ENCODE assay signal across 24 cellular contexts in the genomic region with DNA sequence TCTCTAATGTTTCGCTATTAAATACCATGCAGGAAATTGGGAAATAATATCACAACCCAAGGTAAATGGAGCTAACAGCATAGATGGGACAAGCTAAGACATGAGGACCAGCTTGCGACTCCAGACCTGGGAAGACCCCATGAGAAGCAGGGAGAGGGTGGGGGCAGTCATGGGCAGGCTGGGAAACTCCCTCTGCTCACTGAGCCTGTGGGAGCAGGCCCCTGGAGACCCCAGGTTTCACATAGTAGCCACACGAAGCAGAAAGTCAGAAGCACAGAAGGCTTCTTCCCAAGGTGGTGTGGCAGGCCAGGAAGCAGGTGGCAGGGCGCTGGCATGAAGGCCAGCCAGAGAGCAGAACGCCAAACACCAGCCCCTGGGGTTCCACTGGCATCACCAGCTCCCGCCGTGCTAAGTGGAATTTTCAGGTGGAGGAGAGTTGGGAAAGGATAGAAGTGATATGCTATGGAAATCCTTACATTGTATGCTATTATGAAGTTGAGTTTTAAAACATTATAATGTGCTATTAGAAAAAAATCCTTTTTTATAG.
DNase-seq lines count a peak whose midpoint lies in the region; ATAC-seq, FAIRE-seq and TF ChIP-seq lines count a peak whose summit lies in the region.
"Had no signal": no experiment of that assay in that cellular context is flagged by ENCODE, and none has a peak within 500 bp of the region (broad histone marks: within the 10 kb centered on the region; RNA-seq: fewer than 3 reads in every experiment).

No MANE protein-coding gene starts in this region.

- no peaks in the 10 kb centered on the region; the same call in 1 of the 2 replicates for H3K27me3 ChIP-seq in BLaER1
- H3K27me3 ChIP-seq in BLaER1 treated with 17β-estradiol and CSF1 and Interleukin-3, amounts not matched to agents 10 nM and 100 nM = no peaks in the 10 kb centered on the region
- H3K27me3 ChIP-seq in GM12878 (replicated peaks in 1 of 2; ENCODE audit: control insufficient read depth in 2 of 2, insufficient read depth in 2 of 2, low read length in 1 of 2) = no peaks in the 10 kb centered on the region
- H3K27me3 ChIP-seq in aorta (ENCODE audit: control insufficient read depth in 1 of 2, insufficient read depth in 2 of 2, low read length in 1 of 2) = no peaks in the 10 kb centered on the region
- H3K27me3 ChIP-seq: BE2C had no signal

- intact Hi-C loops in GM12878 (cut with micrococcal nuclease; ENCODE audit: unreplicated experiment) (loop anchor here (10.0 kb wide), 1 partner anchor 274 kb away; no protein-coding TSS in a partner anchor), mucosa of descending colon (cut with DNase I, micrococcal nuclease) (no loop called here), aorta (cut with DNase I) (no loop called here)

- FAIRE-seq in GM12878 (lab: Jason Lieb, UNC) = no peak
- FAIRE-seq: A204.1, G401.6, GM12891 had no signal

- no peak for DNase-seq in GM12878 (ENCODE audit: low read depth, low spot score)
- peak; percentile 72 for DNase-seq in cerebellum (ENCODE audit: low spot score)
- no peak for DNase-seq in GM03348 (ENCODE audit: low spot score)
- DNase-seq in mucosa of descending colon = no peak
- DNase-seq in aorta = no peak
- DNase-seq: 8988T; ACHN; BE2C; CD4-positive, alpha-beta memory T cell; CD4-positive, CD25-positive, alpha-beta regulatory T cell; CD8-positive, alpha-beta memory T cell; COR-L47; DMS 273 treated with DMSO at 0.1 percent for 48 hours; DMS153; DMS53; DMS79; DND-41; EL; GF-D8 had no signal

- no peak for TF ChIP-seq POLR2A in GM12878 (IDR thresholded peaks at IDR 0.05; ENCODE audit: low read depth, low read length)

- RAD21 ChIA-PET in GM12878 (lab: Charles Lee; ENCODE audit: unreplicated experiment) = no interaction called here

- H3K4me1 ChIP-seq in BLaER1 = peaks cover 26% of the 10 kb centered on the region
- H3K4me1 ChIP-seq in BLaER1 treated with 17β-estradiol and CSF1 and Interleukin-3, amounts not matched to agents 10 nM and 100 nM = peaks cover 0 to 32% (median 15%) of the 10 kb centered on the region in 10 experiments; a peak in 12 of 20 replicates
- no peaks in the 10 kb centered on the region for H3K4me1 ChIP-seq in GM12878 (ENCODE audit: control insufficient read depth, insufficient read depth, low read length)
- H3K4me1 ChIP-seq in mucosa of descending colon (ENCODE audit: low read depth) = no peaks in the 10 kb centered on the region
- no peaks in the 10 kb centered on the region for H3K4me1 ChIP-seq in aorta (ENCODE audit: control insufficient read depth in 1 of 2, insufficient read depth in 2 of 2, low read length in 2 of 2)
- H3K4me1 ChIP-seq: BE2C had no signal

- H3K9ac ChIP-seq in BLaER1 (no peak overlapping the region), GM12878 (ENCODE audit: control insufficient read depth, insufficient read depth, low read length) (no peak overlapping the region)
- H3K9ac ChIP-seq in BLaER1 treated with 17β-estradiol and CSF1 and Interleukin-3, amounts not matched to agents 10 nM and 100 nM = no peak overlapping the region

- H4K20me1 ChIP-seq in BLaER1 (no peaks in the 10 kb centered on the region), GM12878 (ENCODE audit: control insufficient read depth, insufficient read depth) (no peaks in the 10 kb centered on the region)
- no peaks in the 10 kb centered on the region for H4K20me1 ChIP-seq in BLaER1 treated with 17β-estradiol and CSF1 and Interleukin-3, amounts not matched to agents 10 nM and 100 nM

- no peaks in the 10 kb centered on the region for H3K79me2 ChIP-seq in GM12878 (ENCODE audit: control insufficient read depth, insufficient read depth, low read length)

- SMC1A ChIA-PET in GM12878 (lab: Charles Lee; ENCODE audit: uncharacterized antibody, unreplicated experiment) = interaction anchor here (0.7 to 1.3 kb wide), 2 partner anchors 101 to 284 kb away, joined by 3 to 5 read pairs; no protein-coding TSS in a partner anchor

- BruUV-seq in GM12878 (replicated peaks; lab: Mats Ljungman, UMichigan) = no TSS peak

- H3K9me3 ChIP-seq in BLaER1 = peaks cover 7% of the 10 kb centered on the region
- peaks cover 0 to 16% (median 10%) of the 10 kb centered on the region in 11 experiments; a peak in 18 of 22 replicates for H3K9me3 ChIP-seq in BLaER1 treated with 17β-estradiol and CSF1 and Interleukin-3, amounts not matched to agents 10 nM and 100 nM (replicated peaks in 1 of 11)
- no peaks in the 10 kb centered on the region; the same call in 2 of the 3 replicates for H3K9me3 ChIP-seq in GM12878 (replicated peaks; ENCODE audit: control insufficient read depth, insufficient read depth, low read length)
- H3K9me3 ChIP-seq in mucosa of descending colon = no peaks in the 10 kb centered on the region
- H3K9me3 ChIP-seq in aorta (ENCODE audit: control insufficient read depth, low read length) = no peaks in the 10 kb centered on the region
- H3K9me3 ChIP-seq: BE2C had no signal

- CTCF ChIA-PET in GM12878 (lab: Yijun Ruan, JAX) = no interaction called here

- H3K4me3 ChIP-seq in BLaER1 (no peak overlapping the region), GM12878 (no peak overlapping the region), mucosa of descending colon (no peak overlapping the region), aorta (ENCODE audit: low read length in 2 of 2) (no peak overlapping the region)
- H3K4me3 ChIP-seq in BLaER1 treated with 17β-estradiol and CSF1 and Interleukin-3, amounts not matched to agents 10 nM and 100 nM = no peak overlapping the region

- no peak for TF ChIP-seq RAD21 in GM12878 (IDR thresholded peaks at IDR 0.05; ENCODE audit: insufficient read depth, low read depth, low read length)

- WGBS in GM12878 (ENCODE audit: insufficient coverage, insufficient replicate concordance, low lambda C conversion rate, missing lambda C conversion rate) = 36% methylated on average over 7 of the region's 7 CpGs
- WGBS in aorta, 2 donors = 80% methylated on average over 7 of the region's 7 CpGs

- H3K36me3 ChIP-seq in BLaER1 (no peaks in the 10 kb centered on the region), GM12878 (ENCODE audit: control insufficient read depth in 2 of 2, insufficient read depth in 2 of 2, low read length in 1 of 2) (no peaks in the 10 kb centered on the region), mucosa of descending colon (ENCODE audit: low read depth) (no peaks in the 10 kb centered on the region), aorta (ENCODE audit: control insufficient read depth in 1 of 2, insufficient read depth in 2 of 2, low read length in 1 of 2) (no peaks in the 10 kb centered on the region)
- no peaks in the 10 kb centered on the region for H3K36me3 ChIP-seq in BLaER1 treated with 17β-estradiol and CSF1 and Interleukin-3, amounts not matched to agents 10 nM and 100 nM
- H3K36me3 ChIP-seq: BE2C had no signal

- H2AFZ ChIP-seq in GM12878 (ENCODE audit: control insufficient read depth, low read depth, low read length) = no peak overlapping the region

- peak; percentile 56 for ATAC-seq in GM12878
- no peak for ATAC-seq in mucosa of descending colon
- ATAC-seq in aorta (ENCODE audit: low FRiP score) = no peak

- no peak for TF ChIP-seq EP300 in GM12878 (IDR thresholded peaks at IDR 0.05; ENCODE audit: borderline replicate concordance in 1 of 2, control insufficient read depth in 1 of 2, low read depth in 2 of 2, low read length in 2 of 2)

- POLR2A ChIA-PET in GM12878 (lab: Charles Lee) = no interaction called here

- no peak overlapping the region for H3K27ac ChIP-seq in BLaER1
- H3K27ac ChIP-seq in BLaER1 treated with 17β-estradiol and CSF1 and Interleukin-3, amounts not matched to agents 10 nM and 100 nM = no peak overlapping the region
- no peak overlapping the region for H3K27ac ChIP-seq in GM12878 (ENCODE audit: control insufficient read depth, insufficient read depth)
- H3K27ac ChIP-seq in aorta (ENCODE audit: low read depth in 1 of 2, low read length in 2 of 2) = no peak overlapping the region

- TF ChIP-seq CTCF in GM12878 (IDR thresholded peaks at IDR 0.05 in 2 of 3, conservative IDR thresholded peaks at IDR 0.05 in 1 of 3; ENCODE audit: control insufficient read depth in 2 of 3, extremely low read depth in 1 of 3, insufficient read depth in 1 of 3, low read depth in 3 of 3, low read length in 3 of 3) (no peak), mucosa of descending colon (IDR thresholded peaks at IDR 0.05) (no peak)

- H3K4me2 ChIP-seq in BLaER1 = peak overlapping the region; percentile 53
- H3K4me2 ChIP-seq in BLaER1 treated with 17β-estradiol and CSF1 and Interleukin-3, amounts not matched to agents 10 nM and 100 nM = peak overlapping the region in 8 of 11 experiments; percentile 11 to 79 (median 54); a peak in 14 of 22 replicates
- no peak overlapping the region for H3K4me2 ChIP-seq in GM12878 (ENCODE audit: control insufficient read depth, insufficient read depth)

- in situ Hi-C loops in GM12878 (cut with MboI) = no loop called here

TF ChIP-seq in GM12878, 131 proteins besides CTCF, POLR2A, EP300 and RAD21 (continues in another document):
- TF ChIP-seq TCF3 (IDR thresholded peaks at IDR 0.05; ENCODE audit: borderline replicate concordance, insufficient read depth, low read depth, low read length) (no peak), TAF1 (IDR thresholded peaks at IDR 0.05; ENCODE audit: borderline replicate concordance, low read depth, low read length) (no peak), HDGF (IDR thresholded peaks at IDR 0.05) (no peak), MEF2B (IDR thresholded peaks at IDR 0.05; ENCODE audit: partially characterized antibody, poor library complexity, severe bottlenecking) (peak; percentile 97)
